Comparison of ENCODE assay signal across 12 cellular contexts in the genomic region with DNA sequence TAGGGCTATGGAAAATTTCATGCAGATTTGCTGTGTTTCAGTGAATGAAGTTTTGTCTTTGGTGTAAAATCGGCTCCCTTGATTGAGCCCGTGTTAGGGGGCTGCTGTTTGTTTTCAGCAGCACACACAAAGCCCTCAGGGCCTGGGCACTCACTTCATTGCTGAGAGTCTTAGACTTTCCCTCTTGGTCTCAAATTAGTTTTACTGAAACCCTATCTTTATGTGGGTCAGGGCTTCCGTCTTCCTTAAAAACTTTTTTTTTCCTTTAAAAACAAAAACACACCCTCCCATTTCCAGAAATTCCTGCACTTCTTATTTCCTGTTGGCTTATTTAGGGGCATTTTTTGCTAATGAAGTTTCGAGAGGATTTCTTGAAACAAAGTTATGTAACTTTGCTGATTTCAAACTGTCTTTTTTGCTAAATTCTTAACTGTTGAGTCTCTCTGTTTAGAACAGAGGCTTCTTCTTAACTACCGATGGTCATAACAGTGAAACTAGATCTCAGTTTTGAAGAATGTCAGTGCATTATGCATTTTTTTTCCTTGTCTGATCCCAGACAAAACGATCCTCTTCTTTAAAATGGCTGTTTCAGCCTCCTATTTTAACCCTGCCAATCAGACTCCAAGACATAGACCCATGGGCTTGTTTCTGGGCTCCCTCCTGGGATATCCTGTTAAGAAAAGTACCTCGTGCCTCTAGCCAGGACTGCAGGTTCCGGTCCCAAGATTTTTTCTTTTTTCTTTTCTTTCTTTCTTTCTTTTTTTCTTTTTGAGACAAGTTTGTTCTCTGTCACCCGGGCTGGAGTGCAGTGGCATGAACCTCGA. TPM values are rescaled to one million over a fixed set of nuclear protein-coding genes. Genes with fewer than 3 reads are reported as not detected.
DNase-seq lines count a peak whose midpoint lies in the region; ATAC-seq and TF ChIP-seq lines count a peak whose summit lies in the region.
"Had no signal": no experiment of that assay in that cellular context is flagged by ENCODE, and none has a peak within 500 bp of the region (broad histone marks: within the 10 kb centered on the region; RNA-seq: fewer than 3 reads in every experiment).

No MANE protein-coding gene starts in this region.

- no peaks in the 10 kb centered on the region for H3K27me3 ChIP-seq in adipocyte (replicated peaks; ENCODE audit: control insufficient read depth, insufficient read depth, low read length)
- H3K27me3 ChIP-seq in prostate gland (replicated peaks; ENCODE audit: insufficient read depth) = no peaks in the 10 kb centered on the region
- peaks cover 6% of the 10 kb centered on the region for H3K27me3 ChIP-seq in CD4-positive, alpha-beta T cell (ENCODE audit: control insufficient read depth, insufficient read depth, low read length)
- H3K27me3 ChIP-seq: pancreas had no signal

- CTCF ChIA-PET in CD4-positive, alpha-beta T cell (lab: Charles Lee) = no interaction called here

- no peaks in the 10 kb centered on the region for H3K4me1 Mint-ChIP-seq in CD4-positive, alpha-beta T cell (ENCODE audit: low read depth)
- H3K4me1 Mint-ChIP-seq: CD14-positive monocyte; stimulated activated effector memory CD8-positive, alpha-beta T cell treated with anti-CD3 and anti-CD28 coated beads, Interleukin-12 subunit alpha, Interleukin-12 subunit beta, amount 100 ng/mL, for 72 hours had no signal

- no peaks in the 10 kb centered on the region for H3K9me3 Mint-ChIP-seq in CD4-positive, alpha-beta T cell
- H3K9me3 Mint-ChIP-seq: stimulated activated effector memory CD8-positive, alpha-beta T cell treated with anti-CD3 and anti-CD28 coated beads, Interleukin-12 subunit alpha, Interleukin-12 subunit beta, amount 100 ng/mL, for 72 hours had no signal

- POLR2A ChIA-PET in CD4-positive, alpha-beta T cell (lab: Charles Lee) = no interaction called here

- DNase-seq in AG10803 (ENCODE audit: low read depth) = peak; percentile 96
- peak; percentile 75 for DNase-seq in adipocyte (ENCODE audit: low read depth)
- peak; percentile 70 for DNase-seq in foreskin melanocyte
- no peak for DNase-seq in prostate gland (ENCODE audit: low spot score)
- DNase-seq in NCI-H774 (lab: John Stamatoyannopoulos, UW) = no peak
- DNase-seq in CD4-positive, alpha-beta T cell = no peak
- DNase-seq: NCI-H1436, pancreas had no signal

- H3K9ac ChIP-seq in adipocyte (ENCODE audit: low read length) = peak overlapping the region; percentile 88

- no peak for TF ChIP-seq CTCF in AG10803 (conservative IDR thresholded peaks at IDR 0.05; ENCODE audit: low read length)
- no peak for TF ChIP-seq CTCF in prostate gland (IDR thresholded peaks at IDR 0.05)
- TF ChIP-seq CTCF in CD4-positive, alpha-beta T cell (IDR thresholded peaks at IDR 0.05) = no peak

- no peak overlapping the region for H3K4me3 Mint-ChIP-seq in CD4-positive, alpha-beta T cell
- H3K4me3 Mint-ChIP-seq: CD14-positive monocyte; stimulated activated effector memory CD8-positive, alpha-beta T cell treated with anti-CD3 and anti-CD28 coated beads, Interleukin-12 subunit alpha, Interleukin-12 subunit beta, amount 100 ng/mL, for 72 hours had no signal

- ATAC-seq in GM19324 (IDR thresholded peaks at IDR 0.05; ENCODE audit: low FRiP score, unreplicated experiment) = no peak
- no peak for ATAC-seq in HG03378 (IDR thresholded peaks at IDR 0.05; ENCODE audit: unreplicated experiment)
- no peak for ATAC-seq in CD4-positive, alpha-beta T cell (ENCODE audit: poor library complexity)
- ATAC-seq: stimulated activated effector memory CD8-positive, alpha-beta T cell treated with anti-CD3 and anti-CD28 coated beads, Interleukin-12 subunit alpha, Interleukin-12 subunit beta, amount 100 ng/mL, for 72 hours had no signal

- TF ChIP-seq POLR2A in prostate gland (IDR thresholded peaks at IDR 0.05) = no peak

- peak overlapping the region; percentile 1 to 17 for H3K27ac ChIP-seq in prostate gland
- no peak overlapping the region for H3K27ac ChIP-seq in CD4-positive, alpha-beta T cell (ENCODE audit: low read depth, low read length)

- no peaks in the 10 kb centered on the region for H3K36me3 Mint-ChIP-seq in CD4-positive, alpha-beta T cell (ENCODE audit: low read depth)
- H3K36me3 Mint-ChIP-seq: CD14-positive monocyte; stimulated activated effector memory CD8-positive, alpha-beta T cell treated with anti-CD3 and anti-CD28 coated beads, Interleukin-12 subunit alpha, Interleukin-12 subunit beta, amount 100 ng/mL, for 72 hours had no signal

- peaks cover 17% of the 10 kb centered on the region for H3K27me3 Mint-ChIP-seq in CD4-positive, alpha-beta T cell

- H3K36me3 ChIP-seq in adipocyte (ENCODE audit: control insufficient read depth, insufficient read depth, low read length, severe bottlenecking) = no peaks in the 10 kb centered on the region
- no peaks in the 10 kb centered on the region for H3K36me3 ChIP-seq in prostate gland
- H3K36me3 ChIP-seq: pancreas had no signal

- 34% methylated on average over 10 of the region's 10 CpGs for WGBS in prostate gland

- intact Hi-C loops in prostate gland (cut with DNase I) = no loop called here
- intact Hi-C loops in CD4-positive, alpha-beta T cell (cut with DNase I, micrococcal nuclease) = no loop called here

- peaks cover 80% of the 10 kb centered on the region for H3K4me1 ChIP-seq in adipocyte (ENCODE audit: control insufficient read depth, insufficient read depth, low read length)
- H3K4me1 ChIP-seq in prostate gland (replicated peaks) = no peaks in the 10 kb centered on the region
- H3K4me1 ChIP-seq: pancreas had no signal

- H3K9me3 ChIP-seq in adipocyte (ENCODE audit: control insufficient read depth, low read length) = no peaks in the 10 kb centered on the region
- no peaks in the 10 kb centered on the region for H3K9me3 ChIP-seq in prostate gland
- H3K9me3 ChIP-seq in CD4-positive, alpha-beta T cell (ENCODE audit: control insufficient read depth, low read length) = no peaks in the 10 kb centered on the region
- H3K9me3 ChIP-seq: pancreas had no signal

- H3K27ac Mint-ChIP-seq in CD4-positive, alpha-beta T cell = no peak overlapping the region
- H3K27ac Mint-ChIP-seq: stimulated activated effector memory CD8-positive, alpha-beta T cell treated with anti-CD3 and anti-CD28 coated beads, Interleukin-12 subunit alpha, Interleukin-12 subunit beta, amount 100 ng/mL, for 72 hours had no signal

- H3K4me3 ChIP-seq in AG10803 (ENCODE audit: low read length) (peak overlapping the region; percentile 36), adipocyte (ENCODE audit: low read length) (peak overlapping the region; percentile 59), prostate gland (no peak overlapping the region)
- H3K4me3 ChIP-seq: pancreas had no signal

RNA-seq across cellular contexts. Expression of a gene that starts 23.3 kb away (rescaled TPM):
- 10 to 100 TPM; 40.2 to 83.2 TPM for total RNA-seq in prostate gland
- total RNA-seq in CD4-positive, alpha-beta T cell = 10 to 100 TPM; 12.9 to 16.8 TPM

RNA-seq across cellular contexts. Expression of a gene that starts 23.4 kb away (rescaled TPM):
- total RNA-seq in prostate gland = 10 to 100 TPM; 35.2 to 60.1 TPM
- 10 to 100 TPM; 13.2 to 15.1 TPM for total RNA-seq in CD4-positive, alpha-beta T cell

Comparison
In these comparisons a context has a peak if more than half of its experiments do, and no peak if none do; other contexts are left out.
1. DNase-seq: peak in AG10803 (single experiment), adipocyte (single experiment) and foreskin melanocyte (single experiment); none in prostate gland (single experiment), NCI-H774 (single experiment) and CD4-positive, alpha-beta T cell (0 of 10).
2. H3K4me3 ChIP-seq: peak in AG10803 (single experiment) and adipocyte (single experiment); none in prostate gland (0 of 2).